ENCODE assay signal across 9 cellular contexts in genomic region chr1:226945106-226945857, GRCh38. TPM values are rescaled to one million over a fixed set of nuclear protein-coding genes. Genes with fewer than 3 reads are reported as not detected.
DNase-seq lines count a peak whose midpoint lies in the region; ATAC-seq, FAIRE-seq and TF ChIP-seq lines count a peak whose summit lies in the region.
"Had no signal": no experiment of that assay in that cellular context is flagged by ENCODE, and none has a peak within 500 bp of the region (broad histone marks: within the 10 kb centered on the region; RNA-seq: fewer than 3 reads in every experiment).

No MANE protein-coding gene starts in this region.

- TF ChIP-seq CTCF in pancreas (IDR thresholded peaks at IDR 0.05), result no peak

- peak overlapping the region in 2 of 4 donors; percentile 23 to 25 for H3K4me3 ChIP-seq in pancreas

- intact Hi-C loops in Right ventricle myocardium superior (cut with DNase I), result no loop called here
- intact Hi-C loops in pancreas (cut with DNase I), result no loop called here

- H3K27ac ChIP-seq in pancreas, result peak overlapping the region; percentile 88 to 98 (median 92)

- peak; percentile 63 for DNase-seq in DMS79 treated with DMSO at 0.1 percent for 48 hours (lab: John Stamatoyannopoulos, UW)
- DNase-seq in NCI-H2196 (lab: John Stamatoyannopoulos, UW; ENCODE audit: unreplicated experiment), result peak; percentile 68
- DNase-seq in Right ventricle myocardium superior, result no peak
- DNase-seq in pancreas, result peak; percentile 79 to 95 (median 92)
- no peak for DNase-seq in SKM-1 treated with dmso at 0.1 percent for 144 hours (lab: John Stamatoyannopoulos, UW; ENCODE audit: unreplicated experiment)
- no peak for DNase-seq in erythroblast (lab: John Stamatoyannopoulos, UW)
- no peak for DNase-seq in NOMO-1 (lab: John Stamatoyannopoulos, UW; ENCODE audit: unreplicated experiment in 2 of 2)
- DNase-seq: activated CD4-positive, alpha-beta memory T cell treated with anti-CD3 and anti-CD28 coated beads for 36 hours had no signal

- ATAC-seq in Right ventricle myocardium superior (ENCODE audit: poor library complexity), result peak; percentile 34
- ATAC-seq in pancreas, result peak; percentile 79 to 85 (median 82)
- no peak for ATAC-seq in HG03097 (IDR thresholded peaks at IDR 0.05; ENCODE audit: low FRiP score, unreplicated experiment)

- no peaks in the 10 kb centered on the region for H3K27me3 ChIP-seq in pancreas

- no peak for FAIRE-seq in pancreas (lab: Jason Lieb, UNC)

- peaks cover 0 to 7% (median 0%) of the 10 kb centered on the region in 3 donors for H3K36me3 ChIP-seq in pancreas

- peaks cover 34 to 60% (median 36%) of the 10 kb centered on the region in 3 donors for H3K4me1 ChIP-seq in pancreas

- no peaks in the 10 kb centered on the region for H3K9me3 ChIP-seq in pancreas

- TF ChIP-seq POLR2A in erythroblast (IDR thresholded peaks at IDR 0.05; ENCODE audit: low read length), result no peak

- WGBS in pancreas, 2 donors, result 8 to 10% methylated on average over 19 of the region's 19 CpGs

RNA-seq across cellular contexts. Expression of gene COQ8A, which starts 5.2 kb away (rescaled TPM):
- total RNA-seq in Right ventricle myocardium superior (393 TPM), pancreas (100 to 1,000 TPM in 1 of 6 donors, 10 to 100 TPM in 5; 61.2 to 106 (median 84.1) TPM)
- polyA plus RNA-seq in pancreas, result 100 to 1,000 TPM; 129 to 169 TPM

Comparison
In these comparisons a context has a peak if more than half of its experiments do, and no peak if none do; other contexts are left out.
1. DNase-seq: peak in DMS79 treated with DMSO at 0.1 percent for 48 hours (single experiment), NCI-H2196 (single experiment) and pancreas (6 of 6); none in Right ventricle myocardium superior (single experiment), SKM-1 treated with dmso at 0.1 percent for 144 hours (single experiment), erythroblast (0 of 2) and NOMO-1 (0 of 2).